ENCODE assay signal across 15 cellular contexts in genomic region chr16:2037631-2038358, GRCh38. TPM values are rescaled to one million over a fixed set of nuclear protein-coding genes. Genes with fewer than 3 reads are reported as not detected.
DNase-seq lines count a peak whose midpoint lies in the region; ATAC-seq, FAIRE-seq and TF ChIP-seq lines count a peak whose summit lies in the region.
"Had no signal": no experiment of that assay in that cellular context is flagged by ENCODE, and none has a peak within 500 bp of the region (broad histone marks: within the 10 kb centered on the region; RNA-seq: fewer than 3 reads in every experiment).

No MANE protein-coding gene starts in this region.

- H2BK20ac ChIP-seq in H9 (ENCODE audit: low read depth, low read length, poor library complexity, severe bottlenecking) = no peak overlapping the region

- CTCF ChIA-PET in A549 (lab: Yijun Ruan, JAX) (interaction anchor here (0.7 to 4.0 kb wide), 6 partner anchors 8 to 103 kb away, joined by 3 to 25 read pairs (median 4); no protein-coding TSS in a partner anchor), RWPE1 (lab: Yijun Ruan, JAX) (interaction anchor here (0.6 to 1.1 kb wide), 2 partner anchors 20 to 44 kb away, joined by 3 read pairs; no protein-coding TSS in a partner anchor)

- H3K9ac ChIP-seq in H9 (ENCODE audit: extremely low read depth, insufficient read length, low read length) = no peak overlapping the region

- peak overlapping the region; percentile 90 to 93; a peak in 5 of 6 replicates for H3K27ac ChIP-seq in A549
- H3K27ac ChIP-seq in RWPE1 = peak overlapping the region; percentile 12
- peak overlapping the region; percentile 49 for H3K27ac ChIP-seq in right cardiac atrium (ENCODE audit: low read length)
- peak overlapping the region; percentile 69 to 90 (median 82) for H3K27ac ChIP-seq in sigmoid colon
- no peak overlapping the region for H3K27ac ChIP-seq in H9 (ENCODE audit: insufficient read length, low read depth, low read length)

- H3K36me3 ChIP-seq in sigmoid colon = peaks cover 0 to 6% (median 2%) of the 10 kb centered on the region in 4 donors

- H3K18ac ChIP-seq in H9 (ENCODE audit: insufficient read length, low read depth, low read length) = no peak overlapping the region

- H2BK15ac ChIP-seq in H9 (ENCODE audit: low read depth, low read length) = no peak overlapping the region

- no peak overlapping the region for H3K4me3 ChIP-seq in A549
- H3K4me3 ChIP-seq in right cardiac atrium (ENCODE audit: low read length) = no peak overlapping the region
- no peak overlapping the region for H3K4me3 ChIP-seq in sigmoid colon

- no peak overlapping the region for H3K56ac ChIP-seq in H9 (ENCODE audit: insufficient read length, low read depth, low read length)

- H3K9me3 ChIP-seq in A549 = no peaks in the 10 kb centered on the region
- H3K9me3 ChIP-seq in right cardiac atrium (ENCODE audit: control insufficient read depth, low read length) = no peaks in the 10 kb centered on the region
- H3K9me3 ChIP-seq in sigmoid colon = no peaks in the 10 kb centered on the region
- no peaks in the 10 kb centered on the region for H3K9me3 ChIP-seq in H9 (ENCODE audit: control insufficient read depth, low read depth, low read length)

- H2BK5ac ChIP-seq in H9 (ENCODE audit: insufficient read length, low read length) = no peak overlapping the region

- TF ChIP-seq RAD21 in A549 (conservative IDR thresholded peaks at IDR 0.05 in 1 of 2, IDR thresholded peaks at IDR 0.05 in 1 of 2) = no peak

- no peak overlapping the region for H4K91ac ChIP-seq in H9 (ENCODE audit: insufficient read length, low read depth, low read length)

- H3K14ac ChIP-seq in H9 (ENCODE audit: insufficient read depth, low read length) = no peak overlapping the region

- no peak overlapping the region for H2BK120ac ChIP-seq in H9 (ENCODE audit: low read depth, low read length, poor library complexity, severe bottlenecking)

- TF ChIP-seq EP300 in A549 (IDR thresholded peaks at IDR 0.05) = no peak
- TF ChIP-seq EP300 in sigmoid colon (IDR thresholded peaks at IDR 0.05) = no peak

- H3K27me3 ChIP-seq in right cardiac atrium (ENCODE audit: control insufficient read depth, insufficient read depth) = no peaks in the 10 kb centered on the region
- no peaks in the 10 kb centered on the region for H3K27me3 ChIP-seq in sigmoid colon
- H3K27me3 ChIP-seq in H9 (ENCODE audit: insufficient read depth, low read length) = no peaks in the 10 kb centered on the region

- H3K27me3 Mint-ChIP-seq in H9 (ENCODE audit: low read depth) = no peaks in the 10 kb centered on the region
- H3K27me3 Mint-ChIP-seq: activated naive CD8-positive, alpha-beta T cell treated with anti-CD3 and anti-CD28 coated beads, Interleukin-2, amount 10 ng/mL, durations not matched to agents 7 days and 5 days had no signal

- intact Hi-C loops in right cardiac atrium (cut with DNase I) (no loop called here), sigmoid colon (cut with DNase I) (no loop called here), posterior vena cava (cut with DNase I) (loop anchor here in 1 of 2 donors (10.0 kb wide), 1 partner anchor 57 kb away; no protein-coding TSS in a partner anchor)

- no peak overlapping the region for H3K4ac ChIP-seq in H9 (ENCODE audit: low read depth, low read length)

- POLR2A ChIA-PET in A549 (lab: Yijun Ruan, JAX) = no interaction called here
- POLR2A ChIA-PET in RWPE1 (lab: Yijun Ruan, JAX; ENCODE audit: low non-redundant PET) = no interaction called here

- H3K23me2 ChIP-seq in H9 (ENCODE audit: insufficient read length, low read depth, low read length, poor library complexity, severe bottlenecking) = no peaks in the 10 kb centered on the region

- no peak overlapping the region for H4K5ac ChIP-seq in H9 (ENCODE audit: insufficient read length, low read depth, low read length)

- H3K27ac Mint-ChIP-seq in H9 = 0 out of 7 replicates have a peak overlapping the region, but pooled peaks of 1 of the 3 experiments have one; percentile 70
- H3K27ac Mint-ChIP-seq: activated naive CD8-positive, alpha-beta T cell treated with anti-CD3 and anti-CD28 coated beads, Interleukin-2, amount 10 ng/mL, durations not matched to agents 7 days and 5 days had no signal

- H3K4me1 ChIP-seq in A549 (peaks cover 97% of the 10 kb centered on the region), right cardiac atrium (ENCODE audit: control insufficient read depth, insufficient read depth, low read length) (peaks cover 8% of the 10 kb centered on the region), sigmoid colon (peaks cover 0 to 79% (median 73%) of the 10 kb centered on the region in 4 donors), H9 (ENCODE audit: insufficient read depth, low read length) (no peaks in the 10 kb centered on the region)

- DNase-seq in A549 (ENCODE audit: low read depth in 1 of 2, low spot score in 1 of 2) (no peak), RWPE1 (ENCODE audit: low spot score) (no peak), right cardiac atrium (peak in 1 of 3 donors; percentile 69), sigmoid colon (no peak), H9 (no peak), posterior vena cava (ENCODE audit: low spot score) (no peak), COLO668 (lab: John Stamatoyannopoulos, UW; ENCODE audit: unreplicated experiment) (no peak), T1000 (lab: John Stamatoyannopoulos, UW) (no peak)
- DNase-seq: activated CD4-positive, CD25-positive, alpha-beta regulatory T cell treated with anti-CD3 and anti-CD28 coated beads, Interleukin-2, amount 50 U/mL, for 72 hours; activated naive CD8-positive, alpha-beta T cell treated with anti-CD3 and anti-CD28 coated beads, Interleukin-2, amount 10 ng/mL, durations not matched to agents 7 days and 5 days; NCI-H2227 treated with DMSO at 0.1 percent for 48 hours; T-helper 1 cell had no signal

- no peak overlapping the region for H4K8ac ChIP-seq in H9 (replicated peaks; ENCODE audit: insufficient read length, low read depth, low read length)

- TF ChIP-seq POLR2A in A549 (IDR thresholded peaks at IDR 0.05; ENCODE audit: low read length) (no peak), sigmoid colon (IDR thresholded peaks at IDR 0.05) (no peak)

- no peak overlapping the region for H2AK5ac ChIP-seq in H9 (ENCODE audit: insufficient read length, low read length)

- no peaks in the 10 kb centered on the region for H3K79me1 ChIP-seq in H9 (ENCODE audit: insufficient read depth, low read depth, low read length, poor library complexity, severe bottlenecking)

- no peaks in the 10 kb centered on the region for H4K20me1 ChIP-seq in H9 (ENCODE audit: control insufficient read depth, insufficient read depth, insufficient read length)

- H3T11ph ChIP-seq in H9 (ENCODE audit: low read length) = no peak overlapping the region

- no peak for FAIRE-seq in A549 (lab: Jason Lieb, UNC)
- FAIRE-seq: colon, D721Med had no signal

- H3K4me1 Mint-ChIP-seq in H9 = peaks cover 4 to 6% of the 10 kb centered on the region in 2 experiments; a peak in 3 of 4 replicates
- H3K4me1 Mint-ChIP-seq: activated naive CD8-positive, alpha-beta T cell treated with anti-CD3 and anti-CD28 coated beads, Interleukin-2, amount 10 ng/mL, durations not matched to agents 7 days and 5 days had no signal

- H3K4me3 Mint-ChIP-seq in H9 = no peak overlapping the region
- H3K4me3 Mint-ChIP-seq: activated naive CD8-positive, alpha-beta T cell treated with anti-CD3 and anti-CD28 coated beads, Interleukin-2, amount 10 ng/mL, durations not matched to agents 7 days and 5 days had no signal

- ATAC-seq in A549 = no peak
- ATAC-seq in right cardiac atrium = no peak

- H3K4me2 ChIP-seq in A549 = no peak overlapping the region
- H3K4me2 ChIP-seq in H9 (ENCODE audit: insufficient read depth, insufficient read length, low read length) = no peak overlapping the region

- H2AFZ ChIP-seq in H9 (ENCODE audit: low read length) = no peak overlapping the region

- no peaks in the 10 kb centered on the region for H3K79me2 ChIP-seq in H9 (ENCODE audit: insufficient read depth, low read length)

- no peak overlapping the region for H3K23ac ChIP-seq in H9 (ENCODE audit: insufficient read length, low read depth, low read length)

- WGBS in A549 (ENCODE audit: missing lambda C conversion rate) = 94% methylated on average over 30 of the region's 30 CpGs
- 58% methylated on average over 30 of the region's 30 CpGs for WGBS in right cardiac atrium
- WGBS in sigmoid colon, 2 donors = 84 to 88% methylated on average over 30 of the region's 30 CpGs
- WGBS in H9 (ENCODE audit: extremely low coverage, insufficient read length, low lambda C conversion rate) = no CpG with 5 or more reads among the region's 30 CpGs

- no peak overlapping the region for H2BK12ac ChIP-seq in H9 (ENCODE audit: insufficient read length, low read depth, low read length)

- no peaks in the 10 kb centered on the region for H3K9me3 Mint-ChIP-seq in H9
- H3K9me3 Mint-ChIP-seq: activated naive CD8-positive, alpha-beta T cell treated with anti-CD3 and anti-CD28 coated beads, Interleukin-2, amount 10 ng/mL, durations not matched to agents 7 days and 5 days had no signal

- no peak for TF ChIP-seq CTCF in A549 (IDR thresholded peaks at IDR 0.05)
- no peak for TF ChIP-seq CTCF in RWPE1 (conservative IDR thresholded peaks at IDR 0.05; ENCODE audit: low read depth)
- no peak for TF ChIP-seq CTCF in sigmoid colon (IDR thresholded peaks at IDR 0.05)
- no peak for TF ChIP-seq CTCF in H9 (conservative IDR thresholded peaks at IDR 0.05)

- H3K36me3 Mint-ChIP-seq in H9 (ENCODE audit: insufficient read depth in 1 of 3, low read depth in 3 of 3) = no peaks in the 10 kb centered on the region; a peak in 3 of 7 replicates
- H3K36me3 Mint-ChIP-seq: activated naive CD8-positive, alpha-beta T cell treated with anti-CD3 and anti-CD28 coated beads, Interleukin-2, amount 10 ng/mL, durations not matched to agents 7 days and 5 days had no signal

RNA-seq across cellular contexts. Expression of gene NTHL1, which starts 9.8 kb away (rescaled TPM):
- polyA plus RNA-seq in A549 (2011; rRNA removed) (28.8 and 34.8 TPM in 2 replicates), A549 (2017; fragmentation: RNase III; extraction: RNeasy Plus Mini Kit Qiagen cat#74134 plus additional on column Dnase treatment) (41.4 to 42.3 TPM (median 42.1 TPM) in 3 replicates), right cardiac atrium (21.3 TPM), sigmoid colon (10 to 100 TPM; 20.4 to 44.5 (median 35.6) TPM)
- polyA plus RNA-seq in A549 (2012; cell fraction: cytosol; rRNA removed) = 132 and 135 TPM in 2 replicates
- polyA plus RNA-seq in A549 (2012; cell fraction: nucleus; rRNA removed) = 134 and 191 TPM in 2 replicates
- 8.9 and 13.9 TPM in 2 replicates for polyA minus RNA-seq in A549 (2011; rRNA and poly(A)+ RNA removed)
- total RNA-seq in right cardiac atrium (10 to 100 TPM in 3 of 4 donors, 1 to 10 TPM in 1; 4.3 to 14.0 (median 12.5) TPM), sigmoid colon (10 to 100 TPM; 18.4 to 33.8 (median 25.6) TPM), H9 (2021) (52.0 and 54.0 TPM in 2 replicates), posterior vena cava (10 to 100 TPM in 1 of 2 donors, 1 to 10 TPM in 1; 8.1 to 15.2 TPM)

RNA-seq across cellular contexts. Expression of gene TSC2, which starts 10.0 kb away (rescaled TPM):
- polyA plus RNA-seq in A549 (2011; rRNA removed) (32.6 and 41.7 TPM in 2 replicates), A549 (2017; fragmentation: RNase III; extraction: RNeasy Plus Mini Kit Qiagen cat#74134 plus additional on column Dnase treatment) (42.0 to 47.3 TPM (median 45.1 TPM) in 3 replicates), right cardiac atrium (34.7 TPM), sigmoid colon (10 to 100 TPM; 16.9 to 58.4 (median 31.2) TPM)
- polyA plus RNA-seq in A549 (2012; cell fraction: cytosol; rRNA removed) = 74.0 and 77.7 TPM in 2 replicates
- 311 and 430 TPM in 2 replicates for polyA plus RNA-seq in A549 (2012; cell fraction: nucleus; rRNA removed)
- 80.5 and 91.2 TPM in 2 replicates for polyA minus RNA-seq in A549 (2011; rRNA and poly(A)+ RNA removed)
- total RNA-seq in right cardiac atrium (10 to 100 TPM; 67.3 to 72.4 (median 69.4) TPM), sigmoid colon (10 to 100 TPM; 25.0 to 80.9 (median 36.9) TPM), H9 (2021) (122 and 125 TPM in 2 replicates), posterior vena cava (10 to 100 TPM; 77.8 to 86.9 TPM)

RNA-seq across cellular contexts. Expression of gene NHERF2, which starts 11.1 kb away (rescaled TPM):
- polyA plus RNA-seq in A549 (2011; rRNA removed) (33.1 and 35.0 TPM in 2 replicates), A549 (2017; fragmentation: RNase III; extraction: RNeasy Plus Mini Kit Qiagen cat#74134 plus additional on column Dnase treatment) (27.3 to 32.3 TPM (median 31.0 TPM) in 3 replicates), right cardiac atrium (228 TPM), sigmoid colon (100 to 1,000 TPM in 1 of 3 donors, 10 to 100 TPM in 2; 46.7 to 105 (median 65.4) TPM)
- 72.4 and 90.6 TPM in 2 replicates for polyA plus RNA-seq in A549 (2012; cell fraction: cytosol; rRNA removed)
- 67.1 and 86.4 TPM in 2 replicates for polyA plus RNA-seq in A549 (2012; cell fraction: nucleus; rRNA removed)
- polyA minus RNA-seq in A549 (2011; rRNA and poly(A)+ RNA removed) = 9.9 and 14.4 TPM in 2 replicates
- total RNA-seq in right cardiac atrium (100 to 1,000 TPM; 131 to 257 (median 158) TPM), sigmoid colon (10 to 100 TPM; 23.5 to 57.9 (median 29.5) TPM), H9 (2021) (15.3 and 18.4 TPM in 2 replicates), posterior vena cava (100 to 1,000 TPM; 115 to 143 TPM)

RNA-seq across cellular contexts. Expression of gene NPW, which starts 18.2 kb away (rescaled TPM):
- polyA plus RNA-seq in A549 (2011; rRNA removed) = 0.13 and 0.26 TPM in 2 replicates
- polyA plus RNA-seq in A549 (2012; cell fraction: cytosol; rRNA removed) = 0.83 and 1.2 TPM in 2 replicates
- 7.5 and 11.1 TPM in 2 replicates for polyA plus RNA-seq in A549 (2012; cell fraction: nucleus; rRNA removed)
- 1.0 to 1.6 TPM (median 1.2 TPM) in 3 replicates for polyA plus RNA-seq in A549 (2017; fragmentation: RNase III; extraction: RNeasy Plus Mini Kit Qiagen cat#74134 plus additional on column Dnase treatment)
- not detected in 2 replicates for polyA minus RNA-seq in A549 (2011; rRNA and poly(A)+ RNA removed)
- total RNA-seq in right cardiac atrium = not detected
- not detected for polyA plus RNA-seq in right cardiac atrium
- total RNA-seq in sigmoid colon = not detected
- polyA plus RNA-seq in sigmoid colon = under 1 TPM in 1 of 3 donors, not detected in 2; 0.71 TPM
- 7.1 and 10.2 TPM in 2 replicates for total RNA-seq in H9 (2021)
- total RNA-seq in posterior vena cava = not detected
- total RNA-seq: subcutaneous adipose tissue had no signal

RNA-seq across cellular contexts. Expression of gene ZNF598, which starts 28.2 kb away (rescaled TPM):
- polyA plus RNA-seq in A549 (2011; rRNA removed) = 15.3 and 17.7 TPM in 2 replicates
- polyA plus RNA-seq in A549 (2012; cell fraction: cytosol; rRNA removed) = 52.2 and 62.7 TPM in 2 replicates
- 120 and 183 TPM in 2 replicates for polyA plus RNA-seq in A549 (2012; cell fraction: nucleus; rRNA removed)
- polyA plus RNA-seq in A549 (2017; fragmentation: RNase III; extraction: RNeasy Plus Mini Kit Qiagen cat#74134 plus additional on column Dnase treatment) = 32.7 to 35.0 TPM (median 33.8 TPM) in 3 replicates
- 12.7 and 17.2 TPM in 2 replicates for polyA minus RNA-seq in A549 (2011; rRNA and poly(A)+ RNA removed)
- 10 to 100 TPM; 16.8 to 20.5 (median 17.5) TPM for total RNA-seq in right cardiac atrium
- polyA plus RNA-seq in right cardiac atrium = 14.0 TPM
- 10 to 100 TPM; 12.8 to 27.2 (median 17.7) TPM for total RNA-seq in sigmoid colon
- polyA plus RNA-seq in sigmoid colon = 10 to 100 TPM; 20.3 to 57.0 (median 21.0) TPM
- total RNA-seq in H9 (2021) = 64.2 and 70.9 TPM in 2 replicates
- total RNA-seq in posterior vena cava = 10 to 100 TPM; 29.4 to 38.7 TPM
